8 cellular contexts compared by ENCODE assay signal in genomic region chr13:114234645-114235421, GRCh38.
DNase-seq lines count a peak whose midpoint lies in the region; ATAC-seq lines count a peak whose summit lies in the region.

TSS of gene CDC16 (plus strand) at chr13:114234897. CDS start at chr13:114235085, 188 bp downstream.

- DNase-seq in AG08396 (ENCODE audit: low spot score) (peak; percentile 97), NCI-H2227 treated with DMSO at 0.1 percent for 48 hours (lab: John Stamatoyannopoulos, UW) (peak; percentile 85), caudate nucleus (lab: John Stamatoyannopoulos, UW) (peak; percentile 11 to 95 (median 87)), iris pigment epithelial cell (ENCODE audit: low read depth) (peak; percentile 92)
- peak; percentile 57 to 83 (median 75) for DNase-seq in activated CD4-positive, CD25-positive, alpha-beta regulatory T cell (lab: John Stamatoyannopoulos, UW)
- DNase-seq in stimulated activated CD4-positive, alpha-beta T cell treated with anti-CD3 and anti-CD28 coated beads, Interleukin-12 subunit alpha, Interleukin-12 subunit beta, amount 100 ng/mL, for 24 hours (ENCODE audit: low read depth in 2 of 2) = peak; percentile 84 to 93

- peak; percentile 89 for ATAC-seq in GM18909 (IDR thresholded peaks at IDR 0.05; ENCODE audit: poor library complexity, unreplicated experiment)
- peak; percentile 91 for ATAC-seq in HG03159 (IDR thresholded peaks at IDR 0.05; ENCODE audit: unreplicated experiment)

- H3K27ac ChIP-seq in caudate nucleus (ENCODE audit: low read depth, low read length) = peak within 1 kb of the TSS; percentile 58

Comparison
In these comparisons a context has a peak if more than half of its experiments do, and no peak if none do; other contexts are left out.
1. Peak in every context shown above with its lines: DNase-seq, ATAC-seq and H3K27ac ChIP-seq.